ENCODE assay signal across 19 cellular contexts in genomic region chr3:192706272-192706671, GRCh38. TPM values are rescaled to one million over a fixed set of nuclear protein-coding genes. Genes with fewer than 3 reads are reported as not detected.
DNase-seq lines count a peak whose midpoint lies in the region; ATAC-seq, FAIRE-seq and TF ChIP-seq lines count a peak whose summit lies in the region.
"Had no signal": no experiment of that assay in that cellular context is flagged by ENCODE, and none has a peak within 500 bp of the region (broad histone marks: within the 10 kb centered on the region; RNA-seq: fewer than 3 reads in every experiment).

No MANE protein-coding gene starts in this region.

- H3K9me3 ChIP-seq in heart left ventricle (no peaks in the 10 kb centered on the region), right atrium auricular region (no peaks in the 10 kb centered on the region), upper lobe of right lung (no peaks in the 10 kb centered on the region), small intestine (ENCODE audit: control insufficient read depth, low read depth) (no peaks in the 10 kb centered on the region)

- H3K36me3 ChIP-seq in heart left ventricle (no peaks in the 10 kb centered on the region), right atrium auricular region (no peaks in the 10 kb centered on the region), upper lobe of right lung (no peaks in the 10 kb centered on the region), small intestine (ENCODE audit: control insufficient read depth in 2 of 2, insufficient read depth in 2 of 2, low read length in 2 of 2) (no peaks in the 10 kb centered on the region)

- DNase-seq in RPMI7951 (ENCODE audit: low read depth) (peak; percentile 8), heart left ventricle (peak; percentile 45 to 81 (median 70)), right atrium auricular region (ENCODE audit: low spot score) (no peak), upper lobe of right lung (no peak), NOMO-1 (lab: John Stamatoyannopoulos, UW; ENCODE audit: unreplicated experiment in 2 of 2) (no peak), small intestine (no peak)
- DNase-seq: C1 segment of cervical spinal cord; CD4-positive, alpha-beta T cell; DMS153; DMS79 treated with DMSO at 0.1 percent for 48 hours; EL; GOT3; H9 had no signal

- WGBS in heart left ventricle, 4 donors = 44 to 53% (median 45%) methylated on average over 13 of the region's 13 CpGs
- WGBS in small intestine, 3 donors = 89 to 92% (median 89%) methylated on average over 13 of the region's 13 CpGs

- H3K4me3 ChIP-seq in heart left ventricle (no peak overlapping the region), right atrium auricular region (no peak overlapping the region), upper lobe of right lung (no peak overlapping the region), small intestine (ENCODE audit: low read depth in 1 of 2, low read length in 2 of 2) (no peak overlapping the region)

- no peaks in the 10 kb centered on the region for H3K27me3 ChIP-seq in heart left ventricle
- H3K27me3 ChIP-seq in right atrium auricular region = no peaks in the 10 kb centered on the region
- no peaks in the 10 kb centered on the region for H3K27me3 ChIP-seq in upper lobe of right lung
- H3K27me3 ChIP-seq in small intestine (ENCODE audit: control insufficient read depth in 2 of 2, insufficient read depth in 2 of 2, low read length in 2 of 2) = no peaks in the 10 kb centered on the region

- ATAC-seq in heart left ventricle = peak; percentile 89 to 95 (median 94)
- peak; percentile 36 for ATAC-seq in upper lobe of right lung
- no peak for ATAC-seq in GM21526 (IDR thresholded peaks at IDR 0.05; ENCODE audit: low FRiP score, unreplicated experiment)

- H3K27ac ChIP-seq in heart left ventricle (peak overlapping the region; percentile 29 to 86 (median 75)), right atrium auricular region (peak overlapping the region; percentile 64 to 86), upper lobe of right lung (no peak overlapping the region), small intestine (ENCODE audit: low read depth in 1 of 2, low read length in 1 of 2) (no peak overlapping the region)

- FAIRE-seq in small intestine (lab: Jason Lieb, UNC) = no peak
- FAIRE-seq: A204.1, G401.6, GM12891, HTR-8/SVneo had no signal

- TF ChIP-seq POLR2A in heart left ventricle (IDR thresholded peaks at IDR 0.05) = no peak

- peaks cover 0 to 20% (median 0%) of the 10 kb centered on the region in 12 donors for H3K4me1 ChIP-seq in heart left ventricle
- peaks cover 0 to 16% of the 10 kb centered on the region in 2 donors for H3K4me1 ChIP-seq in right atrium auricular region
- no peaks in the 10 kb centered on the region for H3K4me1 ChIP-seq in upper lobe of right lung
- no peaks in the 10 kb centered on the region for H3K4me1 ChIP-seq in small intestine (ENCODE audit: control insufficient read depth in 2 of 2, insufficient read depth in 1 of 2, low read depth in 1 of 2, low read length in 1 of 2)

- no peak for TF ChIP-seq CTCF in heart left ventricle (IDR thresholded peaks at IDR 0.05)
- no peak for TF ChIP-seq CTCF in right atrium auricular region (IDR thresholded peaks at IDR 0.05)
- no peak for TF ChIP-seq CTCF in upper lobe of right lung (IDR thresholded peaks at IDR 0.05)

- intact Hi-C loops in heart left ventricle (cut with DNase I) = no loop called here
- intact Hi-C loops in upper lobe of right lung (cut with DNase I) = no loop called here

RNA-seq across cellular contexts. Expression of gene FGF12, which starts 21.1 kb away (rescaled TPM):
- total RNA-seq in RPMI7951 (2014; rRNA removed; shearing (Covaris generic)) = 0.12 TPM in 1 of 2 replicates, not detected in the other
- total RNA-seq in heart left ventricle = 100 to 1,000 TPM; 118 to 420 (median 265) TPM
- 100 to 1,000 TPM in 1 of 2 donors, 10 to 100 TPM in 1; 21.8 to 366 TPM for polyA plus RNA-seq in heart left ventricle
- 100 to 1,000 TPM; 126 to 218 TPM for total RNA-seq in right atrium auricular region
- total RNA-seq in upper lobe of right lung = 3.2 TPM
- polyA plus RNA-seq in small intestine = 1 to 10 TPM in 1 of 3 donors, under 1 TPM in 1, not detected in 1; 0.39 to 1.1 TPM
- total RNA-seq: B cell; CD4-positive, alpha-beta T cell had no signal

Comparison
In these comparisons a context has a peak if more than half of its experiments do, and no peak if none do; other contexts are left out.
1. DNase-seq: peak in RPMI7951 (single experiment) and heart left ventricle (5 of 5); none in right atrium auricular region (single experiment), upper lobe of right lung (single experiment), NOMO-1 (0 of 2) and small intestine (single experiment).
2. H3K27ac ChIP-seq: peak in heart left ventricle (12 of 12) and right atrium auricular region (2 of 2); none in upper lobe of right lung (single experiment) and small intestine (0 of 2).
3. RNA of gene FGF12, which starts 21.1 kb away (total RNA-seq): 118 to 420 TPM in heart left ventricle and 126 to 218 TPM in right atrium auricular region; 3.2 TPM in upper lobe of right lung (single experiment) and 0.12 TPM in RPMI7951; every median in the first group is over 10 times any median in the second.